ENCODE assay signal across 8 cellular contexts in genomic region chr16:20866161-20866772, GRCh38. TPM values are rescaled to one million over a fixed set of nuclear protein-coding genes. Genes with fewer than 3 reads are reported as not detected.
DNase-seq lines count a peak whose midpoint lies in the region; ATAC-seq and TF ChIP-seq lines count a peak whose summit lies in the region.

No MANE protein-coding gene starts in this region.

- peaks cover 30% of the 10 kb centered on the region for H3K4me1 ChIP-seq in smooth muscle cell (ENCODE audit: low read depth)

- H3K4me1 Mint-ChIP-seq in activated CD4-positive, alpha-beta memory T cell treated with anti-CD3 and anti-CD28 coated beads, Interleukin-2, amount 10 ng/mL, durations not matched to agents 7 days and 5 days, result peaks cover 63% of the 10 kb centered on the region

- no peaks in the 10 kb centered on the region for H3K36me3 ChIP-seq in smooth muscle cell (ENCODE audit: low read depth)

- H3K27ac ChIP-seq in smooth muscle cell (ENCODE audit: low read depth), result peak overlapping the region; percentile 100

- H3K79me2 ChIP-seq in smooth muscle cell (ENCODE audit: low read depth), result peaks cover 80% of the 10 kb centered on the region

- 25% methylated on average over 6 of the region's 6 CpGs for WGBS in smooth muscle cell (ENCODE audit: low lambda C conversion rate)

- POLR2A ChIA-PET in activated CD4-positive, alpha-beta memory T cell treated with anti-CD3 and anti-CD28 coated beads, Interleukin-2, amount 10 ng/mL, durations not matched to agents 7 days and 5 days (lab: Charles Lee), result interaction anchor here (0.7 to 4.3 kb wide), 8 partner anchors 8 to 145 kb away, joined by 3 to 28 read pairs (median 4); partner anchors contain the start of genes DCUN1D3 and LYRM1

- no peaks in the 10 kb centered on the region for H3K9me3 ChIP-seq in smooth muscle cell (replicated peaks; ENCODE audit: low read depth)

- DNase-seq in Daoy (ENCODE audit: low read depth) (peak; percentile 95), glomerular endothelial cell (ENCODE audit: extremely low read depth, low read depth, low spot score) (peak; percentile 68), smooth muscle cell (lab: John Stamatoyannopoulos, UW; ENCODE audit: unreplicated experiment) (peak; percentile 26), GM20000 (ENCODE audit: low spot score) (no peak)
- no peak for DNase-seq in activated CD4-positive, alpha-beta memory T cell treated with anti-CD3 and anti-CD28 coated beads, Interleukin-2, amount 10 ng/mL, durations not matched to agents 7 days and 5 days

- H3K4me3 ChIP-seq in smooth muscle cell, result no peak overlapping the region

- peak overlapping the region; percentile 79 for H3K4me2 ChIP-seq in smooth muscle cell

- H3K27me3 Mint-ChIP-seq in activated CD4-positive, alpha-beta memory T cell treated with anti-CD3 and anti-CD28 coated beads, Interleukin-2, amount 10 ng/mL, durations not matched to agents 7 days and 5 days, result no peaks in the 10 kb centered on the region

- H2AFZ ChIP-seq in smooth muscle cell (ENCODE audit: low read depth), result no peak overlapping the region

- peaks cover 27% of the 10 kb centered on the region for H3F3A ChIP-seq in smooth muscle cell (ENCODE audit: low read depth)

- H4K20me1 ChIP-seq in smooth muscle cell (ENCODE audit: low read depth), result peaks cover 52% of the 10 kb centered on the region

- H3K36me3 Mint-ChIP-seq in activated CD4-positive, alpha-beta memory T cell treated with anti-CD3 and anti-CD28 coated beads, Interleukin-2, amount 10 ng/mL, durations not matched to agents 7 days and 5 days (ENCODE audit: low read depth), result peaks cover 66% of the 10 kb centered on the region

- no peak overlapping the region for H3K4me3 Mint-ChIP-seq in activated CD4-positive, alpha-beta memory T cell treated with anti-CD3 and anti-CD28 coated beads, Interleukin-2, amount 10 ng/mL, durations not matched to agents 7 days and 5 days

- ATAC-seq in HG02885 (IDR thresholded peaks at IDR 0.05; ENCODE audit: poor library complexity, unreplicated experiment) (peak; percentile 9), GM21737 (IDR thresholded peaks at IDR 0.05; ENCODE audit: unreplicated experiment) (no peak), HG03097 (IDR thresholded peaks at IDR 0.05; ENCODE audit: low FRiP score, unreplicated experiment) (no peak)

- no peaks in the 10 kb centered on the region for H3K27me3 ChIP-seq in smooth muscle cell (ENCODE audit: low read depth)

- CTCF ChIA-PET in activated CD4-positive, alpha-beta memory T cell treated with anti-CD3 and anti-CD28 coated beads, Interleukin-2, amount 10 ng/mL, durations not matched to agents 7 days and 5 days (lab: Charles Lee), result interaction anchor here (1.1 to 4.1 kb wide), 7 partner anchors 8 to 291 kb away, joined by 3 to 32 read pairs (median 4); no protein-coding TSS in a partner anchor

- no peaks in the 10 kb centered on the region for H3K9me3 Mint-ChIP-seq in activated CD4-positive, alpha-beta memory T cell treated with anti-CD3 and anti-CD28 coated beads, Interleukin-2, amount 10 ng/mL, durations not matched to agents 7 days and 5 days

- TF ChIP-seq CTCF in smooth muscle cell (IDR thresholded peaks at IDR 0.05; ENCODE audit: borderline replicate concordance, insufficient read depth, poor library complexity, severe bottlenecking), result no peak
- TF ChIP-seq CTCF in GM20000 (IDR thresholded peaks at IDR 0.05; ENCODE audit: extremely low read depth, missing control alignments), result no peak

- peak overlapping the region; percentile 78 for H3K27ac Mint-ChIP-seq in activated CD4-positive, alpha-beta memory T cell treated with anti-CD3 and anti-CD28 coated beads, Interleukin-2, amount 10 ng/mL, durations not matched to agents 7 days and 5 days

- peak overlapping the region; percentile 97 for H3K9ac ChIP-seq in smooth muscle cell (ENCODE audit: low read depth)

RNA-seq across cellular contexts. Expression of gene DCUN1D3, which starts 33.9 kb away (rescaled TPM):
- total RNA-seq in Daoy (2014; rRNA removed; shearing (Covaris generic)), result 10.2 and 16.9 TPM in 2 replicates
- total RNA-seq in activated CD4-positive, alpha-beta memory T cell treated with anti-CD3 and anti-CD28 coated beads, Interleukin-2, amount 10 ng/mL, durations not matched to agents 7 days and 5 days, result 10 to 100 TPM; 20.7 to 21.6 TPM
- total RNA-seq in glomerular endothelial cell (57.1 and 63.3 TPM in 2 replicates), smooth muscle cell (36.3 and 37.8 TPM in 2 replicates)
- 12.6 and 13.5 TPM in 2 replicates for polyA plus RNA-seq in smooth muscle cell

RNA-seq across cellular contexts. Expression of gene LYRM1, which starts 34.3 kb away (rescaled TPM):
- 42.1 and 59.4 TPM in 2 replicates for total RNA-seq in Daoy (2014; rRNA removed; shearing (Covaris generic))
- 10 to 100 TPM; 45.2 to 47.0 TPM for total RNA-seq in activated CD4-positive, alpha-beta memory T cell treated with anti-CD3 and anti-CD28 coated beads, Interleukin-2, amount 10 ng/mL, durations not matched to agents 7 days and 5 days
- 40.8 and 83.5 TPM in 2 replicates for total RNA-seq in glomerular endothelial cell
- 10.2 and 18.6 TPM in 2 replicates for total RNA-seq in smooth muscle cell
- polyA plus RNA-seq in smooth muscle cell, result 11.7 and 15.3 TPM in 2 replicates

RNA-seq across cellular contexts. Expression of gene REXO5, which starts 59.9 kb away (rescaled TPM):
- 4.7 and 17.3 TPM in 2 replicates for total RNA-seq in Daoy (2014; rRNA removed; shearing (Covaris generic))
- 10 to 100 TPM; 16.2 to 17.4 TPM for total RNA-seq in activated CD4-positive, alpha-beta memory T cell treated with anti-CD3 and anti-CD28 coated beads, Interleukin-2, amount 10 ng/mL, durations not matched to agents 7 days and 5 days
- total RNA-seq in glomerular endothelial cell (4.2 and 6.1 TPM in 2 replicates), smooth muscle cell (1.9 and 8.6 TPM in 2 replicates)
- 3.2 and 4.6 TPM in 2 replicates for polyA plus RNA-seq in smooth muscle cell

RNA-seq across cellular contexts. Expression of gene ERI2, which starts 60.0 kb away (rescaled TPM):
- 20.2 and 20.5 TPM in 2 replicates for total RNA-seq in Daoy (2014; rRNA removed; shearing (Covaris generic))
- total RNA-seq in activated CD4-positive, alpha-beta memory T cell treated with anti-CD3 and anti-CD28 coated beads, Interleukin-2, amount 10 ng/mL, durations not matched to agents 7 days and 5 days, result 10 to 100 TPM; 12.4 to 13.2 TPM
- total RNA-seq in glomerular endothelial cell (10.3 and 11.3 TPM in 2 replicates), smooth muscle cell (12.9 and 14.8 TPM in 2 replicates)
- 7.5 and 7.6 TPM in 2 replicates for polyA plus RNA-seq in smooth muscle cell

Comparison
In these comparisons a context has a peak if more than half of its experiments do, and no peak if none do; other contexts are left out.
1. DNase-seq: peak in Daoy (single experiment), glomerular endothelial cell (single experiment) and smooth muscle cell (single experiment); none in activated CD4-positive, alpha-beta memory T cell treated with anti-CD3 and anti-CD28 coated beads, Interleukin-2, amount 10 ng/mL, durations not matched to agents 7 days and 5 days (single experiment) and GM20000 (single experiment).